In genomic region chr1:16393255-16394177, GRCh38 we compare ENCODE assay signal across 11 cellular contexts. TPM values are rescaled to one million over a fixed set of nuclear protein-coding genes. Genes with fewer than 3 reads are reported as not detected.
DNase-seq lines count a peak whose midpoint lies in the region; ATAC-seq and TF ChIP-seq lines count a peak whose summit lies in the region.
"Had no signal": no experiment of that assay in that cellular context is flagged by ENCODE, and none has a peak within 500 bp of the region (broad histone marks: within the 10 kb centered on the region; RNA-seq: fewer than 3 reads in every experiment).

No MANE protein-coding gene starts in this region.

- POLR2A ChIA-PET in activated CD8-positive, alpha-beta T cell treated with anti-CD3 and anti-CD28 coated beads for 36 hours (lab: Charles Lee) = interaction anchor here (1.4 to 1.6 kb wide), 3 partner anchors 14 to 27 kb away, joined by 4 to 5 read pairs (median 4); no protein-coding TSS in a partner anchor
- POLR2A ChIA-PET in activated CD8-positive, alpha-beta T cell treated with anti-CD3 and anti-CD28 coated beads, Interleukin-2, amount 10 ng/mL, durations not matched to agents 7 days and 5 days (lab: Charles Lee) = no interaction called here

- intact Hi-C loops in activated CD8-positive, alpha-beta T cell treated with anti-CD3 and anti-CD28 coated beads for 36 hours (cut with micrococcal nuclease) = no loop called here

- H3K9me3 Mint-ChIP-seq in activated CD8-positive, alpha-beta T cell treated with anti-CD3 and anti-CD28 coated beads for 36 hours = no peaks in the 10 kb centered on the region
- no peaks in the 10 kb centered on the region for H3K9me3 Mint-ChIP-seq in activated CD8-positive, alpha-beta T cell treated with anti-CD3 and anti-CD28 coated beads, Interleukin-2, amount 10 ng/mL, durations not matched to agents 7 days and 5 days (ENCODE audit: insufficient read depth)
- H3K9me3 Mint-ChIP-seq in activated naive CD4-positive, alpha-beta T cell treated with anti-CD3 and anti-CD28 coated beads, Interleukin-2, amount 50 U/mL, for 72 hours = no peaks in the 10 kb centered on the region
- H3K9me3 Mint-ChIP-seq in stimulated activated effector memory CD8-positive, alpha-beta T cell treated with anti-CD3 and anti-CD28 coated beads, Interleukin-12 subunit alpha, Interleukin-12 subunit beta, amount 100 ng/mL, for 72 hours = no peaks in the 10 kb centered on the region

- no peak overlapping the region for H3K4me3 Mint-ChIP-seq in activated CD8-positive, alpha-beta T cell treated with anti-CD3 and anti-CD28 coated beads for 36 hours
- H3K4me3 Mint-ChIP-seq in activated CD8-positive, alpha-beta T cell treated with anti-CD3 and anti-CD28 coated beads, Interleukin-2, amount 10 ng/mL, durations not matched to agents 7 days and 5 days = no peak overlapping the region
- no peak overlapping the region for H3K4me3 Mint-ChIP-seq in stimulated activated effector memory CD8-positive, alpha-beta T cell treated with anti-CD3 and anti-CD28 coated beads, Interleukin-12 subunit alpha, Interleukin-12 subunit beta, amount 100 ng/mL, for 72 hours

- TF ChIP-seq CTCF in activated CD8-positive, alpha-beta T cell treated with anti-CD3 and anti-CD28 coated beads for 36 hours (IDR thresholded peaks at IDR 0.05) = no peak

- no peaks in the 10 kb centered on the region for H3K27me3 Mint-ChIP-seq in activated CD8-positive, alpha-beta T cell treated with anti-CD3 and anti-CD28 coated beads for 36 hours
- no peaks in the 10 kb centered on the region for H3K27me3 Mint-ChIP-seq in activated CD8-positive, alpha-beta T cell treated with anti-CD3 and anti-CD28 coated beads, Interleukin-2, amount 10 ng/mL, durations not matched to agents 7 days and 5 days (ENCODE audit: low read depth)

- no peak for ATAC-seq in activated CD8-positive, alpha-beta T cell treated with anti-CD3 and anti-CD28 coated beads for 36 hours
- no peak for ATAC-seq in activated CD8-positive, alpha-beta T cell treated with anti-CD3 and anti-CD28 coated beads, Interleukin-2, amount 10 ng/mL, durations not matched to agents 7 days and 5 days
- ATAC-seq in activated naive CD4-positive, alpha-beta T cell treated with anti-CD3 and anti-CD28 coated beads, Interleukin-2, amount 50 U/mL, for 72 hours = no peak
- ATAC-seq in stimulated activated effector memory CD8-positive, alpha-beta T cell treated with anti-CD3 and anti-CD28 coated beads, Interleukin-12 subunit alpha, Interleukin-12 subunit beta, amount 100 ng/mL, for 72 hours = no peak
- ATAC-seq in GM21360 (IDR thresholded peaks at IDR 0.05; ENCODE audit: unreplicated experiment) = no peak

- H3K27ac Mint-ChIP-seq in activated CD8-positive, alpha-beta T cell treated with anti-CD3 and anti-CD28 coated beads for 36 hours = peak overlapping the region; percentile 82
- no peak overlapping the region for H3K27ac Mint-ChIP-seq in activated CD8-positive, alpha-beta T cell treated with anti-CD3 and anti-CD28 coated beads, Interleukin-2, amount 10 ng/mL, durations not matched to agents 7 days and 5 days
- H3K27ac Mint-ChIP-seq in activated naive CD4-positive, alpha-beta T cell treated with anti-CD3 and anti-CD28 coated beads, Interleukin-2, amount 50 U/mL, for 72 hours = peak overlapping the region; percentile 82 to 95
- peak overlapping the region; percentile 82 for H3K27ac Mint-ChIP-seq in stimulated activated effector memory CD8-positive, alpha-beta T cell treated with anti-CD3 and anti-CD28 coated beads, Interleukin-12 subunit alpha, Interleukin-12 subunit beta, amount 100 ng/mL, for 72 hours

- CTCF ChIA-PET in activated CD8-positive, alpha-beta T cell treated with anti-CD3 and anti-CD28 coated beads for 36 hours (lab: Charles Lee) = interaction anchor here (1.0 to 1.1 kb wide), 2 partner anchors 24 to 314 kb away, joined by 3 to 4 read pairs; no protein-coding TSS in a partner anchor
- CTCF ChIA-PET in activated CD8-positive, alpha-beta T cell treated with anti-CD3 and anti-CD28 coated beads, Interleukin-2, amount 10 ng/mL, durations not matched to agents 7 days and 5 days (lab: Charles Lee) = interaction anchor here (1.1 to 3.8 kb wide), 3 partner anchors 27 to 47 kb away, joined by 5 to 18 read pairs (median 6); partner anchors contain the start of gene NECAP2

- H3K36me3 Mint-ChIP-seq in activated CD8-positive, alpha-beta T cell treated with anti-CD3 and anti-CD28 coated beads for 36 hours (ENCODE audit: low read depth) = peaks cover 44% of the 10 kb centered on the region
- H3K36me3 Mint-ChIP-seq in activated CD8-positive, alpha-beta T cell treated with anti-CD3 and anti-CD28 coated beads, Interleukin-2, amount 10 ng/mL, durations not matched to agents 7 days and 5 days (ENCODE audit: low read depth) = peaks cover 56% of the 10 kb centered on the region
- H3K36me3 Mint-ChIP-seq in activated naive CD4-positive, alpha-beta T cell treated with anti-CD3 and anti-CD28 coated beads, Interleukin-2, amount 50 U/mL, for 72 hours = peaks cover 7 to 12% of the 10 kb centered on the region in 2 donors
- peaks cover 81% of the 10 kb centered on the region for H3K36me3 Mint-ChIP-seq in stimulated activated effector memory CD8-positive, alpha-beta T cell treated with anti-CD3 and anti-CD28 coated beads, Interleukin-12 subunit alpha, Interleukin-12 subunit beta, amount 100 ng/mL, for 72 hours

- peak; percentile 38 for DNase-seq in activated CD8-positive, alpha-beta T cell treated with anti-CD3 and anti-CD28 coated beads for 36 hours
- no peak for DNase-seq in activated CD8-positive, alpha-beta T cell treated with anti-CD3 and anti-CD28 coated beads, Interleukin-2, amount 10 ng/mL, durations not matched to agents 7 days and 5 days
- no peak for DNase-seq in activated naive CD4-positive, alpha-beta T cell treated with anti-CD3 and anti-CD28 coated beads, Interleukin-2, amount 50 U/mL, for 72 hours (ENCODE audit: low spot score in 2 of 2)
- peak in 29 of 51 donors; percentile 9 to 68 (median 30) for DNase-seq in hypothalamus (lab: John Stamatoyannopoulos, UW)
- DNase-seq in stimulated activated effector memory CD8-positive, alpha-beta T cell treated with anti-CD3 and anti-CD28 coated beads, Interleukin-12 subunit alpha, Interleukin-12 subunit beta, amount 100 ng/mL, for 72 hours (ENCODE audit: low spot score in 2 of 2) = no peak
- no peak for DNase-seq in NCI-H2029 treated with DMSO at 0.1 percent for 48 hours (lab: John Stamatoyannopoulos, UW)
- no peak for DNase-seq in COLO829 (ENCODE audit: low spot score)
- DNase-seq: GDM1, NCI-H2171 had no signal

- H3K4me1 Mint-ChIP-seq in activated CD8-positive, alpha-beta T cell treated with anti-CD3 and anti-CD28 coated beads for 36 hours (ENCODE audit: low read depth) = peaks cover 64% of the 10 kb centered on the region
- H3K4me1 Mint-ChIP-seq in activated CD8-positive, alpha-beta T cell treated with anti-CD3 and anti-CD28 coated beads, Interleukin-2, amount 10 ng/mL, durations not matched to agents 7 days and 5 days (ENCODE audit: low read depth) = peaks cover 52% of the 10 kb centered on the region
- peaks cover 55% of the 10 kb centered on the region for H3K4me1 Mint-ChIP-seq in stimulated activated effector memory CD8-positive, alpha-beta T cell treated with anti-CD3 and anti-CD28 coated beads, Interleukin-12 subunit alpha, Interleukin-12 subunit beta, amount 100 ng/mL, for 72 hours

RNA-seq across cellular contexts. Expression of gene SZRD1, which starts 26.5 kb away (rescaled TPM):
- 100 to 1,000 TPM; 175 to 177 TPM for total RNA-seq in activated CD8-positive, alpha-beta T cell treated with anti-CD3 and anti-CD28 coated beads for 36 hours
- total RNA-seq in activated CD8-positive, alpha-beta T cell treated with anti-CD3 and anti-CD28 coated beads, Interleukin-2, amount 10 ng/mL, durations not matched to agents 7 days and 5 days = 100 to 1,000 TPM; 171 to 176 TPM
- total RNA-seq in activated naive CD4-positive, alpha-beta T cell treated with anti-CD3 and anti-CD28 coated beads, Interleukin-2, amount 50 U/mL, for 72 hours = 100 to 1,000 TPM; 151 to 170 TPM

RNA-seq across cellular contexts. Expression of gene FBXO42, which starts 41.2 kb away (rescaled TPM):
- 10 to 100 TPM; 19.8 to 21.3 TPM for total RNA-seq in activated CD8-positive, alpha-beta T cell treated with anti-CD3 and anti-CD28 coated beads for 36 hours
- total RNA-seq in activated CD8-positive, alpha-beta T cell treated with anti-CD3 and anti-CD28 coated beads, Interleukin-2, amount 10 ng/mL, durations not matched to agents 7 days and 5 days = 10 to 100 TPM; 19.7 to 23.4 TPM
- 10 to 100 TPM; 12.6 to 23.4 TPM for total RNA-seq in activated naive CD4-positive, alpha-beta T cell treated with anti-CD3 and anti-CD28 coated beads, Interleukin-2, amount 50 U/mL, for 72 hours

RNA-seq across cellular contexts. Expression of gene SPATA21, which starts 43.7 kb away (rescaled TPM):
- total RNA-seq in activated CD8-positive, alpha-beta T cell treated with anti-CD3 and anti-CD28 coated beads for 36 hours = not detected
- not detected for total RNA-seq in activated CD8-positive, alpha-beta T cell treated with anti-CD3 and anti-CD28 coated beads, Interleukin-2, amount 10 ng/mL, durations not matched to agents 7 days and 5 days
- total RNA-seq in activated naive CD4-positive, alpha-beta T cell treated with anti-CD3 and anti-CD28 coated beads, Interleukin-2, amount 50 U/mL, for 72 hours = not detected
- total RNA-seq: myocyte had no signal

RNA-seq across cellular contexts. Expression of gene NECAP2, which starts 47.0 kb away (rescaled TPM):
- 10 to 100 TPM; 53.1 to 54.7 TPM for total RNA-seq in activated CD8-positive, alpha-beta T cell treated with anti-CD3 and anti-CD28 coated beads for 36 hours
- total RNA-seq in activated CD8-positive, alpha-beta T cell treated with anti-CD3 and anti-CD28 coated beads, Interleukin-2, amount 10 ng/mL, durations not matched to agents 7 days and 5 days = 10 to 100 TPM; 93.8 to 94.3 TPM
- 10 to 100 TPM; 58.8 to 69.5 TPM for total RNA-seq in activated naive CD4-positive, alpha-beta T cell treated with anti-CD3 and anti-CD28 coated beads, Interleukin-2, amount 50 U/mL, for 72 hours

Comparison
In these comparisons a context has a peak if more than half of its experiments do, and no peak if none do; other contexts are left out.
1. DNase-seq: peak in activated CD8-positive, alpha-beta T cell treated with anti-CD3 and anti-CD28 coated beads for 36 hours (single experiment) and hypothalamus (29 of 51); none in activated CD8-positive, alpha-beta T cell treated with anti-CD3 and anti-CD28 coated beads, Interleukin-2, amount 10 ng/mL, durations not matched to agents 7 days and 5 days (single experiment), activated naive CD4-positive, alpha-beta T cell treated with anti-CD3 and anti-CD28 coated beads, Interleukin-2, amount 50 U/mL, for 72 hours (0 of 2), stimulated activated effector memory CD8-positive, alpha-beta T cell treated with anti-CD3 and anti-CD28 coated beads, Interleukin-12 subunit alpha, Interleukin-12 subunit beta, amount 100 ng/mL, for 72 hours (0 of 2), NCI-H2029 treated with DMSO at 0.1 percent for 48 hours (single experiment) and COLO829 (single experiment).